ENCODE assay signal across 9 cellular contexts in the genomic region with DNA sequence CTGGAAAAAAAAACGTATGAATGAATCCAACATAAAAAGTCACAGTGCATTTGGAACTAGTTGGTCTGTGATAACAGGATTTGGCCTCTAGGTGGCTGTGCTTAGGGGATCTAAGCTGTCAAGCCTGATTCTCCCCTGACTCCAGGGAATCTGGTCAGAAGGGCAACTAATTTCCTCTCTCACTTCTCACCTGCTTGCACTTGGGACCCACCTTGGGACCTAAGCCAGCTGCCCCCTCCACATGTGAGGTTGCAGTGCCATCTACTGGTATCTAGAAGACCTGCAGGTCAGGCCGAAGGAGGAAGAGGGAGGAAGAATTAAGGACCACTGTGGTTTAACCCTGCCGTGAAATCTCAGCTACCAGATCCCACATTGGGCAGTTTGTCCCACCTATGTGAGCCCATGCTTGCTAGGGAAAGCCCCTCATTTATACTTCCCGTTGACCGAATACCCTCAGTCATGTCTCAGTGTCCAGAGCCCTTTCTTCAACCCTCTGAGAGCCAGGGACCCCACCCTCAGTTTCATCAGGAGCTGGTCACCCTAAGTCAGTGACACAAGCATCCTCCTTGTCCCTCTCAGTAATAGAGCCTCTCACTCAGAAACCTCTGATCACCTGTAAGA. TPM values are rescaled to one million over a fixed set of nuclear protein-coding genes. Genes with fewer than 3 reads are reported as not detected.
DNase-seq lines count a peak whose midpoint lies in the region; ATAC-seq and TF ChIP-seq lines count a peak whose summit lies in the region.
"Had no signal": no experiment of that assay in that cellular context is flagged by ENCODE, and none has a peak within 500 bp of the region (broad histone marks: within the 10 kb centered on the region; RNA-seq: fewer than 3 reads in every experiment).

No MANE protein-coding gene starts in this region.

- in situ Hi-C loops in IMR-90 (cut with MboI; ENCODE audit: low sequenced_read_pairs) (loop anchor here (5.0 to 25.0 kb wide), 3 partner anchors 106 to 666 kb away; partner anchors contain the start of genes TRIM22 and TRIM5), Panc1 (cut with HindIII; ENCODE audit: low pct_unique_long_range_greater_than_20kb, low sequenced_read_pairs) (no loop called here)

- DNase-seq in DMS53 treated with DMSO at 0.1 percent for 48 hours (lab: John Stamatoyannopoulos, UW; ENCODE audit: unreplicated experiment), result peak; percentile 96
- DNase-seq in IMR-90, result peak; percentile 40
- DNase-seq in Panc1 (ENCODE audit: low read depth, low spot score), result peak; percentile 55
- peak; percentile 65 to 72 for DNase-seq in activated T-cell treated with anti-CD3 and anti-CD28 coated beads, Interleukin-2, amount 50 U/mL, for 72 hours
- DNase-seq in fibroblast of the conjunctiva (ENCODE audit: low read depth), result peak; percentile 24
- peak; percentile 27 for DNase-seq in osteoblast (ENCODE audit: insufficient read length, low spot score, missing footprints)
- DNase-seq in ureter (ENCODE audit: low spot score), result peak; percentile 46

- H3K18ac ChIP-seq in IMR-90 (ENCODE audit: low read depth, low read length), result no peak overlapping the region

- POLR2A ChIA-PET in IMR-90 (lab: Charles Lee; ENCODE audit: unreplicated experiment) (no interaction called here), Panc1 (lab: Charles Lee) (interaction anchor here (0.5 kb wide), 1 partner anchor 9 kb away, joined by 4 read pairs; no protein-coding TSS in a partner anchor)

- peak overlapping the region in 1 of 2 experiments; percentile 66; a peak in 2 of 4 replicates for H4K8ac ChIP-seq in IMR-90 (ENCODE audit: low read depth in 2 of 2, low read length in 2 of 2)

- H4K91ac ChIP-seq in IMR-90 (ENCODE audit: insufficient read depth, low read depth, low read length), result no peak overlapping the region; the same call in 1 of the 2 replicates

- TF ChIP-seq RAD21 in IMR-90 (IDR thresholded peaks at IDR 0.05; ENCODE audit: low read length), result peak; percentile 96

- H2BK20ac ChIP-seq in IMR-90 (ENCODE audit: low read depth, low read length), result no peak overlapping the region

- no peak overlapping the region for H3K4me3 Mint-ChIP-seq in activated T-cell treated with anti-CD3 and anti-CD28 coated beads, Interleukin-2, amount 50 U/mL, for 72 hours
- H3K4me3 Mint-ChIP-seq: activated naive CD4-positive, alpha-beta T cell treated with anti-CD3 and anti-CD28 coated beads, Interleukin-2, amount 50 U/mL, for 24 hours had no signal

- peak overlapping the region; percentile 35 for H3K27ac Mint-ChIP-seq in activated T-cell treated with anti-CD3 and anti-CD28 coated beads, Interleukin-2, amount 50 U/mL, for 72 hours
- H3K27ac Mint-ChIP-seq: activated naive CD4-positive, alpha-beta T cell treated with anti-CD3 and anti-CD28 coated beads, Interleukin-2, amount 50 U/mL, for 24 hours had no signal

- no peaks in the 10 kb centered on the region for H3K36me3 ChIP-seq in IMR-90 (ENCODE audit: control insufficient read depth, insufficient read depth, low read length)
- H3K36me3 ChIP-seq in Panc1 (ENCODE audit: control insufficient read depth, insufficient read depth, low read length), result no peaks in the 10 kb centered on the region
- no peaks in the 10 kb centered on the region for H3K36me3 ChIP-seq in osteoblast (ENCODE audit: insufficient read depth, low read length)

- no peak overlapping the region for H3K9ac ChIP-seq in IMR-90 (ENCODE audit: low read depth, low read length)

- H3K4me1 ChIP-seq in IMR-90 (ENCODE audit: control insufficient read depth, insufficient read depth, low read length) (peaks cover 11% of the 10 kb centered on the region), Panc1 (ENCODE audit: control insufficient read depth, insufficient read depth, low read length) (no peaks in the 10 kb centered on the region), osteoblast (ENCODE audit: insufficient read depth, low read length) (peaks cover 33% of the 10 kb centered on the region)

- no peak overlapping the region for H2BK120ac ChIP-seq in IMR-90 (ENCODE audit: low read depth, low read length)

- dilution Hi-C loops in IMR-90 (cut with HindIII; ENCODE audit: low sequenced_read_pairs, unreplicated experiment), result no loop called here

- no peak overlapping the region for H2AK5ac ChIP-seq in IMR-90 (ENCODE audit: low read depth, low read length)

- peaks cover 46% of the 10 kb centered on the region for H3K4me1 Mint-ChIP-seq in activated T-cell treated with anti-CD3 and anti-CD28 coated beads, Interleukin-2, amount 50 U/mL, for 72 hours (ENCODE audit: low read depth)

- peaks cover 8% of the 10 kb centered on the region for H3K27me3 Mint-ChIP-seq in activated T-cell treated with anti-CD3 and anti-CD28 coated beads, Interleukin-2, amount 50 U/mL, for 72 hours (ENCODE audit: low read depth)
- H3K27me3 Mint-ChIP-seq: activated naive CD4-positive, alpha-beta T cell treated with anti-CD3 and anti-CD28 coated beads, Interleukin-2, amount 50 U/mL, for 24 hours had no signal

- H3K4me2 ChIP-seq in IMR-90 (ENCODE audit: low read depth, low read length), result no peak overlapping the region
- H3K4me2 ChIP-seq in osteoblast (ENCODE audit: insufficient read depth, low read length), result no peak overlapping the region

- H4K20me1 ChIP-seq in IMR-90 (ENCODE audit: insufficient read depth, low read length), result no peaks in the 10 kb centered on the region
- no peaks in the 10 kb centered on the region for H4K20me1 ChIP-seq in osteoblast (ENCODE audit: insufficient read depth, low read length)

- H3K27me3 ChIP-seq in IMR-90 (ENCODE audit: control insufficient read depth, insufficient read depth, low read length) (no peaks in the 10 kb centered on the region), Panc1 (ENCODE audit: control insufficient read depth, insufficient read depth, low read length) (no peaks in the 10 kb centered on the region), osteoblast (ENCODE audit: insufficient read depth, low read length) (no peaks in the 10 kb centered on the region)

- H3K56ac ChIP-seq in IMR-90 (ENCODE audit: extremely low read depth, insufficient read depth, low read length), result no peak overlapping the region

- H3K9me1 ChIP-seq in IMR-90 (ENCODE audit: insufficient read depth, low read length), result peaks cover 7% of the 10 kb centered on the region

- no peaks in the 10 kb centered on the region for H3K79me1 ChIP-seq in IMR-90 (ENCODE audit: low read depth in 1 of 2, low read length in 2 of 2)

- ATAC-seq in GM21447 (IDR thresholded peaks at IDR 0.05; ENCODE audit: unreplicated experiment) (peak; percentile 84), IMR-90 (ENCODE audit: low read depth) (peak; percentile 54), Panc1 (peak; percentile 86)
- ATAC-seq in activated T-cell treated with anti-CD3 and anti-CD28 coated beads, Interleukin-2, amount 50 U/mL, for 72 hours (replicated peaks in 1 of 2), result peak; percentile 38 to 60

- H2AFZ ChIP-seq in IMR-90 (replicated peaks; ENCODE audit: low read length, poor library complexity) (peak overlapping the region; percentile 80), osteoblast (ENCODE audit: low read length) (peak overlapping the region; percentile 38)

- no peak overlapping the region for H3K23ac ChIP-seq in IMR-90 (ENCODE audit: low read depth, low read length)

- no peak overlapping the region for H3K14ac ChIP-seq in IMR-90 (replicated peaks; ENCODE audit: low read depth, low read length)

- peak; percentile 94 for TF ChIP-seq CTCF in IMR-90 (conservative IDR thresholded peaks at IDR 0.05; ENCODE audit: low read depth, low read length)
- peak; percentile 99 for TF ChIP-seq CTCF in Panc1 (IDR thresholded peaks at IDR 0.05)
- peak; percentile 98 for TF ChIP-seq CTCF in osteoblast (IDR thresholded peaks at IDR 0.05; ENCODE audit: extremely low read depth, low read depth, low read length)

- BruUV-seq in IMR-90 (replicated peaks; lab: Mats Ljungman, UMichigan), result no TSS peak
- no TSS peak for BruUV-seq in Panc1 (replicated peaks; lab: Mats Ljungman, UMichigan)

- peak overlapping the region; percentile 33; the same call in 1 of the 2 replicates for H3K4ac ChIP-seq in IMR-90 (ENCODE audit: low read depth, low read length)

- H3K4me3 ChIP-seq in IMR-90 (ENCODE audit: insufficient read depth, low read depth, low read length) (no peak overlapping the region), Panc1 (ENCODE audit: low read depth in 2 of 2, low read length in 2 of 2) (no peak overlapping the region), osteoblast (ENCODE audit: insufficient read depth, low read length) (no peak overlapping the region)

- intact Hi-C loops in IMR-90 (cut with micrococcal nuclease) (loop anchor here (1.0 to 2.0 kb wide), 5 partner anchors 33 to 463 kb away; partner anchors contain the start of gene CAVIN3), Panc1 (cut with micrococcal nuclease; ENCODE audit: unreplicated experiment) (loop anchor here (2.0 to 5.0 kb wide), 3 partner anchors 56 to 331 kb away; no protein-coding TSS in a partner anchor)

- H3K36me3 Mint-ChIP-seq in activated T-cell treated with anti-CD3 and anti-CD28 coated beads, Interleukin-2, amount 50 U/mL, for 72 hours (ENCODE audit: insufficient read depth in 2 of 2), result no peaks in the 10 kb centered on the region
- H3K36me3 Mint-ChIP-seq: activated naive CD4-positive, alpha-beta T cell treated with anti-CD3 and anti-CD28 coated beads, Interleukin-2, amount 50 U/mL, for 24 hours had no signal

- H3K9me3 ChIP-seq in IMR-90 (ENCODE audit: control insufficient read depth, insufficient read depth, low read length) (no peaks in the 10 kb centered on the region), Panc1 (ENCODE audit: control insufficient read depth, insufficient read depth, low read depth, low read length) (no peaks in the 10 kb centered on the region), osteoblast (ENCODE audit: low read depth, low read length) (no peaks in the 10 kb centered on the region)

- no peaks in the 10 kb centered on the region for H3K9me3 Mint-ChIP-seq in activated T-cell treated with anti-CD3 and anti-CD28 coated beads, Interleukin-2, amount 50 U/mL, for 72 hours
- H3K9me3 Mint-ChIP-seq: activated naive CD4-positive, alpha-beta T cell treated with anti-CD3 and anti-CD28 coated beads, Interleukin-2, amount 50 U/mL, for 24 hours had no signal

- no CpG with 5 or more reads among the region's 5 CpGs for WGBS in IMR-90 (ENCODE audit: extremely low coverage in 2 of 2, insufficient read length in 1 of 2), 2 experiments

- no peak overlapping the region for H2BK5ac ChIP-seq in IMR-90 (ENCODE audit: low read depth, low read length, poor library complexity, severe bottlenecking)

- H3K79me2 ChIP-seq in osteoblast (ENCODE audit: insufficient read depth, low read length), result no peaks in the 10 kb centered on the region

- H3K27ac ChIP-seq in IMR-90 (ENCODE audit: insufficient read depth, low read length), result no peak overlapping the region
- H3K27ac ChIP-seq in Panc1 (ENCODE audit: low read length), result no peak overlapping the region
- no peak overlapping the region for H3K27ac ChIP-seq in osteoblast (ENCODE audit: low read depth, low read length)

- H2AK9ac ChIP-seq in IMR-90 (replicated peaks; ENCODE audit: low read depth, low read length, poor library complexity), result no peak overlapping the region

- no peak overlapping the region for H4K5ac ChIP-seq in IMR-90 (ENCODE audit: low read depth, low read length)

- no peak overlapping the region for H2BK15ac ChIP-seq in IMR-90 (ENCODE audit: low read depth, low read length)

- CTCF ChIA-PET in IMR-90 (lab: Yijun Ruan, JAX) (interaction anchor here (0.6 to 4.8 kb wide), 21 partner anchors 9 to 344 kb away, joined by 3 to 49 read pairs (median 5); partner anchors contain the start of gene CAVIN3), Panc1 (lab: Charles Lee) (interaction anchor here (0.6 to 4.5 kb wide), 10 partner anchors 10 to 102 kb away, joined by 3 to 31 read pairs (median 3); no protein-coding TSS in a partner anchor)

- TF ChIP-seq POLR2A in IMR-90 (IDR thresholded peaks at IDR 0.05; ENCODE audit: low read depth, low read length), result 0 out of 2 replicates have a peak, but pooled peaks have one; percentile 27

RNA-seq across cellular contexts. Expression of gene CAVIN3, which starts 33.2 kb away (rescaled TPM):
- total RNA-seq in IMR-90 (2012; rRNA removed) (112 and 116 TPM in 2 replicates), Panc1 (2021; ENCODE audit: unreplicated experiment) (31.1 TPM), osteoblast (271 and 314 TPM in 2 replicates), ureter (39.0 TPM)
- 185 and 241 TPM in 2 replicates for polyA plus RNA-seq in IMR-90 (2012; rRNA removed)
- polyA plus RNA-seq in IMR-90 (2012; cell fraction: cytosol; rRNA removed), result 369 and 427 TPM in 2 replicates
- 99.2 and 236 TPM in 2 replicates for polyA plus RNA-seq in IMR-90 (2012; cell fraction: nucleus; rRNA removed; ENCODE audit: low replicate concordance)
- 26.7 TPM for polyA plus RNA-seq in Panc1 (2012; ENCODE audit: insufficient read length)
- total RNA-seq in activated T-cell treated with anti-CD3 and anti-CD28 coated beads, Interleukin-2, amount 50 U/mL, for 72 hours, result 10 to 100 TPM; 12.0 to 15.1 TPM

RNA-seq across cellular contexts. Expression of gene SMPD1, which starts 36.8 kb away (rescaled TPM):
- total RNA-seq in IMR-90 (2012; rRNA removed) (17.5 and 19.5 TPM in 2 replicates), Panc1 (2021; ENCODE audit: unreplicated experiment) (20.0 TPM), osteoblast (75.6 and 78.4 TPM in 2 replicates), ureter (32.9 TPM)
- 108 and 118 TPM in 2 replicates for polyA plus RNA-seq in IMR-90 (2012; rRNA removed)
- 114 and 118 TPM in 2 replicates for polyA plus RNA-seq in IMR-90 (2012; cell fraction: cytosol; rRNA removed)
- polyA plus RNA-seq in IMR-90 (2012; cell fraction: nucleus; rRNA removed; ENCODE audit: low replicate concordance), result 64.5 and 79.4 TPM in 2 replicates
- polyA plus RNA-seq in Panc1 (2012; ENCODE audit: insufficient read length), result 15.0 TPM
- total RNA-seq in activated T-cell treated with anti-CD3 and anti-CD28 coated beads, Interleukin-2, amount 50 U/mL, for 72 hours, result 10 to 100 TPM; 21.7 to 25.9 TPM

Comparison
In these comparisons a context has a peak if more than half of its experiments do, and no peak if none do; other contexts are left out.
1. DNase-seq: peak in every context shown above with its lines; median percentile 96 in DMS53 treated with DMSO at 0.1 percent for 48 hours; 68 in activated T-cell treated with anti-CD3 and anti-CD28 coated beads, Interleukin-2, amount 50 U/mL, for 72 hours; 55 in Panc1; 46 in ureter; 40 in IMR-90; 27 in osteoblast; 24 in fibroblast of the conjunctiva.